ENCODE assay signal across 29 cellular contexts in genomic region chr13:43132911-43133310, GRCh38.
DNase-seq lines count a peak whose midpoint lies in the region; ATAC-seq and TF ChIP-seq lines count a peak whose summit lies in the region.
"Had no signal": no experiment of that assay in that cellular context is flagged by ENCODE, and none has a peak within 500 bp of the region (broad histone marks: within the 10 kb centered on the region; RNA-seq: fewer than 3 reads in every experiment).

No MANE protein-coding gene starts in this region.

- H3K9me3 ChIP-seq in BE2C (no peaks in the 10 kb centered on the region; the same call in 1 of the 2 replicates), DOHH2 (ENCODE audit: control insufficient read depth, insufficient read depth, low read length) (no peaks in the 10 kb centered on the region), SJCRH30 (replicated peaks) (no peaks in the 10 kb centered on the region)
- H3K9me3 ChIP-seq: left ventricle myocardium inferior, Peyer's patch, thoracic aorta had no signal

- H3K9me2 ChIP-seq in DOHH2 (replicated peaks; ENCODE audit: control insufficient read depth, low read length), result no peaks in the 10 kb centered on the region

- H3K4me1 ChIP-seq in BE2C (peaks cover 26% of the 10 kb centered on the region), DOHH2 (ENCODE audit: control insufficient read depth, low read length) (peaks cover 43% of the 10 kb centered on the region), SJCRH30 (peaks cover 28% of the 10 kb centered on the region)

- no peaks in the 10 kb centered on the region for H3K9me3 Mint-ChIP-seq in activated CD8-positive, alpha-beta memory T cell treated with anti-CD3 and anti-CD28 coated beads, Interleukin-2, amount 10 ng/mL, durations not matched to agents 7 days and 5 days (ENCODE audit: low read depth)
- H3K9me3 Mint-ChIP-seq: activated B cell treated with CpG ODN at 0.5 μM for 24 hours; activated T-cell treated with anti-CD3 and anti-CD28 coated beads, Interleukin-2, amount 50 U/mL, for 4 hours; immature natural killer cell; nephron; T-helper 2 cell treated with Interferon-gamma antibody and Interleukin-4, amounts not matched to agents 5 μg/mL and 100 μg/mL, for 36 hours had no signal

- H3K27ac Mint-ChIP-seq in activated CD8-positive, alpha-beta memory T cell treated with anti-CD3 and anti-CD28 coated beads, Interleukin-2, amount 10 ng/mL, durations not matched to agents 7 days and 5 days, result no peak overlapping the region
- H3K27ac Mint-ChIP-seq: activated B cell treated with CpG ODN at 0.5 μM for 24 hours; T-helper 2 cell treated with Interferon-gamma antibody and Interleukin-4, amounts not matched to agents 5 μg/mL and 100 μg/mL, for 36 hours had no signal

- no peaks in the 10 kb centered on the region for H3K36me3 ChIP-seq in BE2C
- H3K36me3 ChIP-seq in DOHH2 (ENCODE audit: control insufficient read depth, low read length), result no peaks in the 10 kb centered on the region
- H3K36me3 ChIP-seq in SJCRH30, result no peaks in the 10 kb centered on the region
- H3K36me3 ChIP-seq: left ventricle myocardium inferior, Peyer's patch, thoracic aorta had no signal

- peaks cover 27% of the 10 kb centered on the region for H3K27me3 Mint-ChIP-seq in activated CD8-positive, alpha-beta memory T cell treated with anti-CD3 and anti-CD28 coated beads, Interleukin-2, amount 10 ng/mL, durations not matched to agents 7 days and 5 days

- H3K27ac ChIP-seq in DOHH2 (ENCODE audit: low read depth, low read length) (no peak overlapping the region), SJCRH30 (no peak overlapping the region)
- H3K27ac ChIP-seq: dorsolateral prefrontal cortex, left ventricle myocardium inferior, Peyer's patch, SK-N-MC, skin epidermis, thoracic aorta had no signal

- no peaks in the 10 kb centered on the region for H4K20me1 ChIP-seq in DOHH2 (ENCODE audit: control insufficient read depth, insufficient read depth, low read depth, low read length)

- TF ChIP-seq CTCF in BE2C (IDR thresholded peaks at IDR 0.05; ENCODE audit: low read depth, low read length), result no peak
- TF ChIP-seq CTCF in DOHH2 (IDR thresholded peaks at IDR 0.05; ENCODE audit: low read depth, low read length, poor library complexity, severe bottlenecking), result no peak

- H3K27me3 ChIP-seq in BE2C (no peaks in the 10 kb centered on the region), DOHH2 (ENCODE audit: control insufficient read depth, low read length) (no peaks in the 10 kb centered on the region), SJCRH30 (no peaks in the 10 kb centered on the region)
- H3K27me3 ChIP-seq: Peyer's patch had no signal

- H3K4me1 Mint-ChIP-seq in activated CD8-positive, alpha-beta memory T cell treated with anti-CD3 and anti-CD28 coated beads, Interleukin-2, amount 10 ng/mL, durations not matched to agents 7 days and 5 days, result peaks cover 7% of the 10 kb centered on the region

- ATAC-seq in activated CD8-positive, alpha-beta memory T cell treated with anti-CD3 and anti-CD28 coated beads, Interleukin-2, amount 10 ng/mL, durations not matched to agents 7 days and 5 days, result no peak
- ATAC-seq in HG03280 (IDR thresholded peaks at IDR 0.05; ENCODE audit: unreplicated experiment), result no peak
- ATAC-seq: activated T-cell treated with anti-CD3 and anti-CD28 coated beads, Interleukin-2, amount 50 U/mL, for 4 hours had no signal

- peak overlapping the region; percentile 28 for H3K4me2 ChIP-seq in DOHH2 (ENCODE audit: low read length)

- H3K4me3 ChIP-seq in BE2C (ENCODE audit: low read depth, low read length) (no peak overlapping the region), DOHH2 (ENCODE audit: low read length) (no peak overlapping the region), SJCRH30 (no peak overlapping the region)
- H3K4me3 ChIP-seq: dorsolateral prefrontal cortex, left ventricle myocardium inferior, Peyer's patch, SK-N-MC, skin epidermis, thoracic aorta had no signal

- H3K4me3 Mint-ChIP-seq in activated CD8-positive, alpha-beta memory T cell treated with anti-CD3 and anti-CD28 coated beads, Interleukin-2, amount 10 ng/mL, durations not matched to agents 7 days and 5 days, result no peak overlapping the region
- H3K4me3 Mint-ChIP-seq: activated B cell treated with CpG ODN at 0.5 μM for 24 hours; activated T-cell treated with anti-CD3 and anti-CD28 coated beads, Interleukin-2, amount 50 U/mL, for 4 hours; CD4-positive, CD25-positive, alpha-beta regulatory T cell; immature natural killer cell; nephron; T-helper 2 cell treated with Interferon-gamma antibody and Interleukin-4, amounts not matched to agents 5 μg/mL and 100 μg/mL, for 36 hours had no signal

- in situ Hi-C loops in KBM-7 (cut with MboI; ENCODE audit: low pct_unique_long_range_greater_than_20kb, low sequenced_read_pairs), result no loop called here

- H3K36me3 Mint-ChIP-seq in activated CD8-positive, alpha-beta memory T cell treated with anti-CD3 and anti-CD28 coated beads, Interleukin-2, amount 10 ng/mL, durations not matched to agents 7 days and 5 days, result no peaks in the 10 kb centered on the region
- H3K36me3 Mint-ChIP-seq: CD4-positive, CD25-positive, alpha-beta regulatory T cell; immature natural killer cell had no signal

- H3F3A ChIP-seq in DOHH2 (ENCODE audit: control insufficient read depth, insufficient read depth), result 0 out of 2 replicates have a peak, but pooled peaks cover 2% of the 10 kb centered on the region

- DNase-seq in BE2C (peak; percentile 37), NCI-H187 treated with DMSO at 0.1 percent for 48 hours (lab: John Stamatoyannopoulos, UW) (peak; percentile 34), SJCRH30 (peak; percentile 70 to 85), KBM-7 (no peak)
- no peak for DNase-seq in activated CD8-positive, alpha-beta memory T cell treated with anti-CD3 and anti-CD28 coated beads, Interleukin-2, amount 10 ng/mL, durations not matched to agents 7 days and 5 days
- no peak for DNase-seq in activated CD4-positive, alpha-beta T cell treated with anti-CD3 and anti-CD28 coated beads, Interleukin-2, amount 50 U/mL, for 1 hour
- DNase-seq: activated B cell treated with CpG ODN at 0.5 μM for 24 hours; activated naive CD4-positive, alpha-beta T cell treated with anti-CD3 and anti-CD28 coated beads, Interleukin-2, amount 50 U/mL, for 16 hours; activated T-cell treated with anti-CD3 and anti-CD28 coated beads, Interleukin-2, amount 50 U/mL, for 4 hours; aorta; DMS79 treated with DMSO at 0.1 percent for 48 hours; dorsolateral prefrontal cortex; immature natural killer cell; left ventricle myocardium inferior; midbrain; NCI-H1048; NCI-H774; Peyer's patch; posterior cingulate gyrus; stimulated activated CD4-positive, alpha-beta T cell treated with anti-CD3 and anti-CD28 coated beads, Interleukin-2, amount 100 ng/mL, for 24 hours; stimulated activated naive CD4-positive, alpha-beta T cell had no signal

- H3K79me2 ChIP-seq in DOHH2 (ENCODE audit: control insufficient read depth, low read length), result no peaks in the 10 kb centered on the region

- CTCF ChIA-PET in activated CD8-positive, alpha-beta memory T cell treated with anti-CD3 and anti-CD28 coated beads, Interleukin-2, amount 10 ng/mL, durations not matched to agents 7 days and 5 days (lab: Charles Lee), result interaction anchor here (0.7 to 0.8 kb wide), 2 partner anchors 162 to 672 kb away, joined by 3 read pairs; no protein-coding TSS in a partner anchor

Comparison
In these comparisons a context has a peak if more than half of its experiments do, and no peak if none do; other contexts are left out.
1. DNase-seq: peak in BE2C (single experiment), NCI-H187 treated with DMSO at 0.1 percent for 48 hours (single experiment) and SJCRH30 (2 of 2); none in activated CD8-positive, alpha-beta memory T cell treated with anti-CD3 and anti-CD28 coated beads, Interleukin-2, amount 10 ng/mL, durations not matched to agents 7 days and 5 days (single experiment), KBM-7 (single experiment) and activated CD4-positive, alpha-beta T cell treated with anti-CD3 and anti-CD28 coated beads, Interleukin-2, amount 50 U/mL, for 1 hour (single experiment).